In the genomic region with DNA sequence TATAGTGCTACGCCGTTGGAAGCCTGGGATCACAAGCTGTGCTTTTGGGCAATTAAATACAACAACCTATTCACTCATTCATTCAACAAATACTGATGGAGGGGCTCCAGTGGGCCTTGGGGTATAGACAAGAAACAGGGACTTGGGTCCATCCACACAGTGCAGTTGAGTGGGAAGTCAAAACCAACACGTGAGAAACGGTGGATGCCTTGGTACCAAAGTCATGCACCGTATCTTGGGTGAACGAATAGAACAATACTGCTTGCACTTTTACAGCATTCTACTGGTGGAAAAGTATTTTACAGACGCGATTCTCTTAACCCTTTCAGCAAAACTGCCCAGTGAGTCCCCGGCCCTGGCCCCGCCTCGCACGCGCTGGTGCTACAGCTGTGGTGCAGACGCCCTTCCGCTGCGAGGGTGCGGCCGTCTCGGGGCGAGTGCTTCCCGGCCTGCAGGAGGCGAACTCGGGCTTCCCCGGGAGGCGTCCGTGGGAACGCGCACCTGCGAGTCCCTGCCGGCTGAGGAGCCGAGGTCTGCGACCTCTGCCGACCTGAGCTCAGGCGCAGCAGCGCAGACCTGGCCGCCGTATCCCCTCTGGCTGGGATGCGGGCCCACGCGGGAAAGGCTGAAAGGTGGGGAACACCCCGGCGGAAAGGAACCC, we compare ENCODE assay signal across 8 cellular contexts. TPM values are rescaled to one million over a fixed set of nuclear protein-coding genes. Genes with fewer than 3 reads are reported as not detected.
DNase-seq lines count a peak whose midpoint lies in the region; ATAC-seq lines count a peak whose summit lies in the region.

No MANE protein-coding gene starts in this region.

- DNase-seq in D341Med (ENCODE audit: low spot score) (peak; percentile 82), HPDE6-E6E7 (ENCODE audit: extremely low spot score) (peak; percentile 13), SK-MEL-5 (ENCODE audit: low read depth, low spot score) (peak; percentile 67), cardiac septum (ENCODE audit: low spot score) (peak; percentile 93), posterior vena cava (ENCODE audit: low spot score) (peak; percentile 95), ureter (ENCODE audit: low spot score) (peak; percentile 73)
- DNase-seq in activated naive CD4-positive, alpha-beta T cell treated with anti-CD3 and anti-CD28 coated beads, Interleukin-2, amount 10 ng/mL, durations not matched to agents 7 days and 5 days = peak; percentile 82

- no peaks in the 10 kb centered on the region for H3K9me3 Mint-ChIP-seq in activated naive CD4-positive, alpha-beta T cell treated with anti-CD3 and anti-CD28 coated beads, Interleukin-2, amount 10 ng/mL, durations not matched to agents 7 days and 5 days

- peaks cover 21% of the 10 kb centered on the region for H3K4me1 Mint-ChIP-seq in activated naive CD4-positive, alpha-beta T cell treated with anti-CD3 and anti-CD28 coated beads, Interleukin-2, amount 10 ng/mL, durations not matched to agents 7 days and 5 days

- intact Hi-C loops in cardiac septum (cut with DNase I) = no loop called here
- intact Hi-C loops in posterior vena cava (cut with DNase I) = loop anchor here (10.0 kb wide), 2 partner anchors 296 to 306 kb away; a partner anchor contains a TSS

- peak overlapping the region; percentile 80 for H3K27ac Mint-ChIP-seq in activated naive CD4-positive, alpha-beta T cell treated with anti-CD3 and anti-CD28 coated beads, Interleukin-2, amount 10 ng/mL, durations not matched to agents 7 days and 5 days

- in situ Hi-C loops in SK-MEL-5 (cut with HindIII; ENCODE audit: low pct_unique_long_range_greater_than_20kb, low sequenced_read_pairs) = no loop called here

- H3K27me3 Mint-ChIP-seq in activated naive CD4-positive, alpha-beta T cell treated with anti-CD3 and anti-CD28 coated beads, Interleukin-2, amount 10 ng/mL, durations not matched to agents 7 days and 5 days = peaks cover 61% of the 10 kb centered on the region

- H3K4me3 Mint-ChIP-seq in activated naive CD4-positive, alpha-beta T cell treated with anti-CD3 and anti-CD28 coated beads, Interleukin-2, amount 10 ng/mL, durations not matched to agents 7 days and 5 days = peak overlapping the region; percentile 78

- H3K36me3 Mint-ChIP-seq in activated naive CD4-positive, alpha-beta T cell treated with anti-CD3 and anti-CD28 coated beads, Interleukin-2, amount 10 ng/mL, durations not matched to agents 7 days and 5 days = no peaks in the 10 kb centered on the region

- ATAC-seq in GM21367 (IDR thresholded peaks at IDR 0.05; ENCODE audit: unreplicated experiment) = peak; percentile 55

- CTCF ChIA-PET in activated naive CD4-positive, alpha-beta T cell treated with anti-CD3 and anti-CD28 coated beads, Interleukin-2, amount 10 ng/mL, durations not matched to agents 7 days and 5 days (lab: Charles Lee) = interaction anchor here (1.1 to 1.4 kb wide), 3 partner anchors 90 to 291 kb away, joined by 3 read pairs; no protein-coding TSS in a partner anchor

RNA-seq across cellular contexts. Expression of a gene that starts 8.3 kb away (rescaled TPM):
- total RNA-seq in SK-MEL-5 (2014; rRNA removed; shearing (Covaris generic)) = 128 and 130 TPM in 2 replicates
- 143 and 197 TPM in 2 replicates for polyA plus RNA-seq in SK-MEL-5 (2015; cell fraction: cytosol; rRNA removed)
- polyA plus RNA-seq in SK-MEL-5 (2015; cell fraction: nucleus; rRNA removed) = 194 and 211 TPM in 2 replicates
- total RNA-seq in cardiac septum (20.0 TPM), posterior vena cava (1 to 10 TPM; 3.6 to 8.2 TPM), ureter (4.0 TPM)

Comparison
In these comparisons a context has a peak if more than half of its experiments do, and no peak if none do; other contexts are left out.
1. Peak in every context shown above with its lines: DNase-seq and ATAC-seq.
2. DNase-seq: peak in every context shown above with its lines; median percentile 95 in posterior vena cava; 93 in cardiac septum; 82 in D341Med; 82 in activated naive CD4-positive, alpha-beta T cell treated with anti-CD3 and anti-CD28 coated beads, Interleukin-2, amount 10 ng/mL, durations not matched to agents 7 days and 5 days; 73 in ureter; 67 in SK-MEL-5; 13 in HPDE6-E6E7.